In the genomic region with DNA sequence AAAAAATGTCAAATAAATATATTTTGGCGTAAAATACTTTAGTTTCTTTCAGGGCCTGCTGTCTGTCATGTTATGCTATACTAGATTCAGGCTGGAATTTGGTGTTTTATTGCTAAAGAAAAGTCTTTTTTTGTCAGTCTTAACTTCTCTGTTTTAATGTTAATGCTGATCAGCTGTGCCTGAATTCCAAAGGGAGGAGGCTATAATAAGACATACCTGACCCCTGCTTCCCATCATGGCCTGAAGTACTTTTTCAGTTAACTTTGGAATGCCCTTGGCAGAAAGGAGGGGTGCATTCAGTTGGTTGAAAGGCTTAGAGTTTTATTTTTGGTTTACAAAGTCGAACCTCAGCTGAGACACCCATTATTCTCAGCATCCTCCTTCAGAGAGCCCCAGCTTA, we compare ENCODE assay signal across 27 cellular contexts.
"Had no signal": no experiment of that assay in that cellular context is flagged by ENCODE, and none has a peak within 500 bp of the region (broad histone marks: within the 10 kb centered on the region; RNA-seq: fewer than 3 reads in every experiment).

No MANE protein-coding gene starts in this region.

- H3K27ac ChIP-seq: ascending aorta, breast epithelium, cardiac muscle cell, colonic mucosa, VCaP had no signal

- DNase-seq: activated B cell treated with CpG ODN at 0.5 μM for 24 hours; activated CD4-positive, alpha-beta memory T cell treated with anti-CD3 and anti-CD28 coated beads, Interleukin-2, amount 10 ng/mL, durations not matched to agents 7 days and 5 days; activated CD4-positive, alpha-beta T cell treated with anti-CD3 and anti-CD28 coated beads for 36 hours; activated CD4-positive, alpha-beta T cell treated with anti-CD3 and anti-CD28 coated beads, Interleukin-2, amount 10 ng/mL, durations not matched to agents 24 days and 14 days; activated CD8-positive, alpha-beta memory T cell treated with anti-CD3 and anti-CD28 coated beads, Interleukin-2, amount 50 U/mL, for 48 hours; activated gamma-delta T cell; activated naive CD4-positive, alpha-beta T cell; activated naive CD4-positive, alpha-beta T cell treated with anti-CD3 and anti-CD28 coated beads, Interleukin-2, amount 10 ng/mL, durations not matched to agents 7 days and 5 days; activated naive CD8-positive, alpha-beta T cell treated with anti-CD3 and anti-CD28 coated beads, Interleukin-2, amount 10 ng/mL, durations not matched to agents 7 days and 5 days; activated T-cell treated with anti-CD3 and anti-CD28 coated beads for 4 hours; activated T-cell treated with anti-CD3 and anti-CD28 coated beads, Interleukin-2, amount 50 U/mL, for 24 hours; activated T-cell treated with anti-CD3 and anti-CD28 coated beads, Interleukin-2, amount 50 U/mL, for 72 hours; central memory CD4-positive, alpha-beta T cell; cerebellar nuclear complex; colonic mucosa; effector CD8-positive, alpha-beta T cell; endodermal cell; foreskin fibroblast; head of caudate nucleus; T-helper 2 cell had no signal

- H3K27ac Mint-ChIP-seq: activated B cell treated with CpG ODN at 0.5 μM for 24 hours; activated CD4-positive, alpha-beta memory T cell treated with anti-CD3 and anti-CD28 coated beads, Interleukin-2, amount 10 ng/mL, durations not matched to agents 7 days and 5 days; activated CD4-positive, alpha-beta T cell treated with anti-CD3 and anti-CD28 coated beads for 36 hours; activated CD4-positive, alpha-beta T cell treated with anti-CD3 and anti-CD28 coated beads, Interleukin-2, amount 10 ng/mL, durations not matched to agents 24 days and 14 days; activated naive CD4-positive, alpha-beta T cell treated with anti-CD3 and anti-CD28 coated beads, Interleukin-2, amount 10 ng/mL, durations not matched to agents 7 days and 5 days; activated naive CD8-positive, alpha-beta T cell treated with anti-CD3 and anti-CD28 coated beads, Interleukin-2, amount 10 ng/mL, durations not matched to agents 7 days and 5 days; activated T-cell treated with anti-CD3 and anti-CD28 coated beads, Interleukin-2, amount 50 U/mL, for 24 hours; activated T-cell treated with anti-CD3 and anti-CD28 coated beads, Interleukin-2, amount 50 U/mL, for 72 hours; endodermal cell had no signal

- H3K36me3 ChIP-seq: ascending aorta, breast epithelium, cardiac muscle cell, colonic mucosa had no signal

- H3K4me1 Mint-ChIP-seq: activated B cell treated with CpG ODN at 0.5 μM for 24 hours; activated CD4-positive, alpha-beta memory T cell treated with anti-CD3 and anti-CD28 coated beads, Interleukin-2, amount 10 ng/mL, durations not matched to agents 7 days and 5 days; activated CD4-positive, alpha-beta T cell treated with anti-CD3 and anti-CD28 coated beads for 36 hours; activated CD4-positive, alpha-beta T cell treated with anti-CD3 and anti-CD28 coated beads, Interleukin-2, amount 10 ng/mL, durations not matched to agents 24 days and 14 days; activated naive CD4-positive, alpha-beta T cell treated with anti-CD3 and anti-CD28 coated beads, Interleukin-2, amount 10 ng/mL, durations not matched to agents 7 days and 5 days; activated naive CD8-positive, alpha-beta T cell treated with anti-CD3 and anti-CD28 coated beads, Interleukin-2, amount 10 ng/mL, durations not matched to agents 7 days and 5 days; brain; endodermal cell had no signal

- H3K9me3 Mint-ChIP-seq: activated B cell treated with CpG ODN at 0.5 μM for 24 hours; activated CD4-positive, alpha-beta memory T cell treated with anti-CD3 and anti-CD28 coated beads, Interleukin-2, amount 10 ng/mL, durations not matched to agents 7 days and 5 days; activated naive CD4-positive, alpha-beta T cell treated with anti-CD3 and anti-CD28 coated beads, Interleukin-2, amount 10 ng/mL, durations not matched to agents 7 days and 5 days; activated T-cell treated with anti-CD3 and anti-CD28 coated beads, Interleukin-2, amount 50 U/mL, for 24 hours had no signal

- H3K27me3 Mint-ChIP-seq: activated naive CD4-positive, alpha-beta T cell treated with anti-CD3 and anti-CD28 coated beads, Interleukin-2, amount 10 ng/mL, durations not matched to agents 7 days and 5 days; activated naive CD8-positive, alpha-beta T cell treated with anti-CD3 and anti-CD28 coated beads, Interleukin-2, amount 10 ng/mL, durations not matched to agents 7 days and 5 days; activated T-cell treated with anti-CD3 and anti-CD28 coated beads, Interleukin-2, amount 50 U/mL, for 24 hours had no signal

- H3K4me3 ChIP-seq: ascending aorta, breast epithelium, cardiac muscle cell, colonic mucosa had no signal

- H3K36me3 Mint-ChIP-seq: activated naive CD4-positive, alpha-beta T cell treated with anti-CD3 and anti-CD28 coated beads, Interleukin-2, amount 10 ng/mL, durations not matched to agents 7 days and 5 days; activated naive CD8-positive, alpha-beta T cell treated with anti-CD3 and anti-CD28 coated beads, Interleukin-2, amount 10 ng/mL, durations not matched to agents 7 days and 5 days; brain had no signal

- H3K4me1 ChIP-seq: ascending aorta, breast epithelium, colonic mucosa had no signal

- ATAC-seq: activated CD4-positive, alpha-beta T cell treated with anti-CD3 and anti-CD28 coated beads for 36 hours; activated CD4-positive, CD25-positive, alpha-beta regulatory T cell treated with anti-CD3 and anti-CD28 coated beads, Interleukin-2, amount 50 U/mL, for 24 hours; activated naive CD4-positive, alpha-beta T cell treated with anti-CD3 and anti-CD28 coated beads, Interleukin-2, amount 50 U/mL, for 72 hours; activated T-cell treated with anti-CD3 and anti-CD28 coated beads, Interleukin-2, amount 50 U/mL, for 72 hours had no signal

- H3K27me3 ChIP-seq: ascending aorta, breast epithelium, cardiac muscle cell, colonic mucosa had no signal

- H3K9me3 ChIP-seq: ascending aorta, breast epithelium, colonic mucosa had no signal

- H3K4me3 Mint-ChIP-seq: activated B cell treated with CpG ODN at 0.5 μM for 24 hours; activated CD4-positive, alpha-beta memory T cell treated with anti-CD3 and anti-CD28 coated beads, Interleukin-2, amount 10 ng/mL, durations not matched to agents 7 days and 5 days; activated CD4-positive, alpha-beta T cell treated with anti-CD3 and anti-CD28 coated beads for 36 hours; activated CD4-positive, alpha-beta T cell treated with anti-CD3 and anti-CD28 coated beads, Interleukin-2, amount 10 ng/mL, durations not matched to agents 24 days and 14 days; activated naive CD4-positive, alpha-beta T cell treated with anti-CD3 and anti-CD28 coated beads, Interleukin-2, amount 10 ng/mL, durations not matched to agents 7 days and 5 days; activated naive CD8-positive, alpha-beta T cell treated with anti-CD3 and anti-CD28 coated beads, Interleukin-2, amount 10 ng/mL, durations not matched to agents 7 days and 5 days; activated T-cell treated with anti-CD3 and anti-CD28 coated beads, Interleukin-2, amount 50 U/mL, for 24 hours; activated T-cell treated with anti-CD3 and anti-CD28 coated beads, Interleukin-2, amount 50 U/mL, for 72 hours; brain; endodermal cell had no signal
